ENCODE assay signal across 2 cellular contexts in the genomic region with DNA sequence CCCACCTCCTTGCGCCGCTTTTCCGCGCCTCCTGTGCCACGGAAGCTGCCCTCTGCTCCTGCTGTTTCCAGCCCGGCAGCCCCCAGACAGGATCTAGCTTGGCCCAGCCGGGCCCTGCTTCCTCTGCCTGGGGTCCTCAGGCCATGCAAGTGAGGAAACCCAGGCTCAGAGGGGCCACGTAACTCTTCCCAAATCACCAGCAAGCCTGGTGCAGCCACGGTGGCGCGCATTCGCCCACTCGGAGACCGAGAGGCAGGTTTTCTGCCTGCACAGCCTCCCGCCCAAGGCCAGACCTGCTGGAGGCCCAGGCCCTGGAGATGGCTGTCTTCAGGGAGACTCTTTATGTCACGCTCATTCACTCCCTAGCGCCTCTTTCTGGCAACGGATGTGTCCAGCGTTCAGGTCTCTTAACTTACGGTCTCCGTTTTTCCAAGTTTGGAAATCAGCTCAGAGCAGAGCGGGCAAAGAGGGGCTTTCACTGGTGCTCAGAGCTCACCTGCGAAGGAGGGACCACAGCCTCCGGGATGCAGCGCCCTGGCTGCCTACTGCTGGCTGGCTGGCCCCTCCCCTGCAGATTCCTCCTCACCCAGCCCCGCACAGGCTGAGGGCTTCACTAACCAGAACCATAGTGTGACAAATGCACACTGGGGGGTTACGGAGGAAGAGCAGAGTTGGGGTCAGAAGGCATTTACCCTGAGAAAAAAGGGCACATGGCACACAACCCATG.
TF ChIP-seq lines count a peak whose summit lies in the region.

No MANE protein-coding gene starts in this region.

TF ChIP-seq in GM23338, 12 proteins besides CTCF, POLR2A, EP300 and RAD21 (continued from another document):
- TF ChIP-seq NANOG (IDR thresholded peaks at IDR 0.05; ENCODE audit: borderline replicate concordance) = no peak
- no peak for TF ChIP-seq ZNF331 (CRISPR knock-in tag; IDR thresholded peaks at IDR 0.05; ENCODE audit: low read depth)
- no peak for TF ChIP-seq STAT1 (IDR thresholded peaks at IDR 0.05; ENCODE audit: unreplicated experiment)
- no peak for TF ChIP-seq CREB1 (CRISPR knock-in tag; IDR thresholded peaks at IDR 0.05; ENCODE audit: low read depth)

TF ChIP-seq in K562, 482 proteins besides CTCF, POLR2A, EP300 and RAD21 (continued from another document):
- no peak for TF ChIP-seq MYNN (IDR thresholded peaks at IDR 0.05)
- no peak for TF ChIP-seq MYNN (CRISPR knock-in tag; IDR thresholded peaks at IDR 0.05)
- TF ChIP-seq MCM5 (IDR thresholded peaks at IDR 0.05; ENCODE audit: low read depth) = no peak
- TF ChIP-seq STAG1 (CRISPR knock-in tag; IDR thresholded peaks at IDR 0.05; ENCODE audit: borderline replicate concordance) = no peak
- TF ChIP-seq, protein P1, sequence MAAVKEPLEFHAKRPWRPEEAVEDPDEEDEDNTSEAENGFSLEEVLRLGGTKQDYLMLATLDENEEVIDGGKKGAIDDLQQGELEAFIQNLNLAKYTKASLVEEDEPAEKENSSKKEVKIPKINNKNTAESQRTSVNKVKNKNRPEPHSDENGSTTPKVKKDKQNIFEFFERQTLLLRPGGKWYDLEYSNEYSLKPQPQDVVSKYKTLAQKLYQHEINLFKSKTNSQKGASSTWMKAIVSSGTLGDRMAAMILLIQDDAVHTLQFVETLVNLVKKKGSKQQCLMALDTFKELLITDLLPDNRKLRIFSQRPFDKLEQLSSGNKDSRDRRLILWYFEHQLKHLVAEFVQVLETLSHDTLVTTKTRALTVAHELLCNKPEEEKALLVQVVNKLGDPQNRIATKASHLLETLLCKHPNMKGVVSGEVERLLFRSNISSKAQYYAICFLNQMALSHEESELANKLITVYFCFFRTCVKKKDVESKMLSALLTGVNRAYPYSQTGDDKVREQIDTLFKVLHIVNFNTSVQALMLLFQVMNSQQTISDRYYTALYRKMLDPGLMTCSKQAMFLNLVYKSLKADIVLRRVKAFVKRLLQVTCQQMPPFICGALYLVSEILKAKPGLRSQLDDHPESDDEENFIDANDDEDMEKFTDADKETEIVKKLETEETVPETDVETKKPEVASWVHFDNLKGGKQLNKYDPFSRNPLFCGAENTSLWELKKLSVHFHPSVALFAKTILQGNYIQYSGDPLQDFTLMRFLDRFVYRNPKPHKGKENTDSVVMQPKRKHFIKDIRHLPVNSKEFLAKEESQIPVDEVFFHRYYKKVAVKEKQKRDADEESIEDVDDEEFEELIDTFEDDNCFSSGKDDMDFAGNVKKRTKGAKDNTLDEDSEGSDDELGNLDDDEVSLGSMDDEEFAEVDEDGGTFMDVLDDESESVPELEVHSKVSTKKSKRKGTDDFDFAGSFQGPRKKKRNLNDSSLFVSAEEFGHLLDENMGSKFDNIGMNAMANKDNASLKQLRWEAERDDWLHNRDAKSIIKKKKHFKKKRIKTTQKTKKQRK (IDR thresholded peaks at IDR 0.05; ENCODE audit: borderline replicate concordance, low read depth, low read length) = no peak
- TF ChIP-seq CREM (IDR thresholded peaks at IDR 0.05; ENCODE audit: low read depth) = no peak
- TF ChIP-seq, protein P2, sequence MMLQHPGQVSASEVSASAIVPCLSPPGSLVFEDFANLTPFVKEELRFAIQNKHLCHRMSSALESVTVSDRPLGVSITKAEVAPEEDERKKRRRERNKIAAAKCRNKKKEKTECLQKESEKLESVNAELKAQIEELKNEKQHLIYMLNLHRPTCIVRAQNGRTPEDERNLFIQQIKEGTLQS (IDR thresholded peaks at IDR 0.05) = no peak
- TF ChIP-seq, protein P2 (CRISPR knock-in tag; conservative IDR thresholded peaks at IDR 0.05) = no peak
- TF ChIP-seq, protein P3, sequence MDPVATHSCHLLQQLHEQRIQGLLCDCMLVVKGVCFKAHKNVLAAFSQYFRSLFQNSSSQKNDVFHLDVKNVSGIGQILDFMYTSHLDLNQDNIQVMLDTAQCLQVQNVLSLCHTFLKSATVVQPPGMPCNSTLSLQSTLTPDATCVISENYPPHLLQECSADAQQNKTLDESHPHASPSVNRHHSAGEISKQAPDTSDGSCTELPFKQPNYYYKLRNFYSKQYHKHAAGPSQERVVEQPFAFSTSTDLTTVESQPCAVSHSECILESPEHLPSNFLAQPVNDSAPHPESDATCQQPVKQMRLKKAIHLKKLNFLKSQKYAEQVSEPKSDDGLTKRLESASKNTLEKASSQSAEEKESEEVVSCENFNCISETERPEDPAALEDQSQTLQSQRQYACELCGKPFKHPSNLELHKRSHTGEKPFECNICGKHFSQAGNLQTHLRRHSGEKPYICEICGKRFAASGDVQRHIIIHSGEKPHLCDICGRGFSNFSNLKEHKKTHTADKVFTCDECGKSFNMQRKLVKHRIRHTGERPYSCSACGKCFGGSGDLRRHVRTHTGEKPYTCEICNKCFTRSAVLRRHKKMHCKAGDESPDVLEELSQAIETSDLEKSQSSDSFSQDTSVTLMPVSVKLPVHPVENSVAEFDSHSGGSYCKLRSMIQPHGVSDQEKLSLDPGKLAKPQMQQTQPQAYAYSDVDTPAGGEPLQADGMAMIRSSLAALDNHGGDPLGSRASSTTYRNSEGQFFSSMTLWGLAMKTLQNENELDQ (CRISPR knock-in tag; IDR thresholded peaks at IDR 0.05; ENCODE audit: borderline replicate concordance) = no peak
- no peak for TF ChIP-seq ZNF282 (CRISPR knock-in tag; IDR thresholded peaks at IDR 0.05)
- TF ChIP-seq, protein P4, sequence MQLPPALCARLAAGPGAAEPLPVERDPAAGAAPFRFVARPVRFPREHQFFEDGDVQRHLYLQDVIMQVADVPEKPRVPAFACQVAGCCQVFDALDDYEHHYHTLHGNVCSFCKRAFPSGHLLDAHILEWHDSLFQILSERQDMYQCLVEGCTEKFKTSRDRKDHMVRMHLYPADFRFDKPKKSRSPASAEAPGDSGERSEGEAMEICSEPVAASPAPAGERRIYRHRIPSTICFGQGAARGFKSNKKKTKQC (CRISPR knock-in tag; IDR thresholded peaks at IDR 0.05) = no peak
- TF ChIP-seq KDM1A (IDR thresholded peaks at IDR 0.05) = no peak
